Comparison of ENCODE assay signal across 34 cellular contexts in genomic region chr3:114572364-114573062, GRCh38.
"Had no signal": no experiment of that assay in that cellular context is flagged by ENCODE, and none has a peak within 500 bp of the region (broad histone marks: within the 10 kb centered on the region; RNA-seq: fewer than 3 reads in every experiment).

No MANE protein-coding gene starts in this region.

- H3K9me3 ChIP-seq: adrenal gland, breast epithelium, esophagus muscularis mucosa, gastrocnemius medialis had no signal

- H3K4me1 Mint-ChIP-seq: activated naive CD8-positive, alpha-beta T cell treated with anti-CD3 and anti-CD28 coated beads, Interleukin-2, amount 50 U/mL, for 24 hours had no signal

- ATAC-seq: activated CD4-positive, CD25-positive, alpha-beta regulatory T cell treated with anti-CD3 and anti-CD28 coated beads, Interleukin-2, amount 50 U/mL, for 24 hours; activated CD8-positive, alpha-beta T cell treated with anti-CD3 and anti-CD28 coated beads for 36 hours; activated naive CD8-positive, alpha-beta T cell treated with anti-CD3 and anti-CD28 coated beads, Interleukin-2, amount 50 U/mL, for 24 hours; activated T-cell treated with anti-CD3 and anti-CD28 coated beads, Interleukin-2, amount 50 U/mL, for 4 hours; effector memory CD8-positive, alpha-beta T cell; foreskin keratinocyte; gastrocnemius medialis had no signal

- DNase-seq: activated B cell treated with CpG ODN at 0.5 μM for 24 hours; activated CD4-positive, alpha-beta T cell treated with anti-CD3 and anti-CD28 coated beads for 48 hours; activated CD4-positive, alpha-beta T cell treated with anti-CD3 and anti-CD28 coated beads, Interleukin-2, amount 50 U/mL, for 1 hour; activated CD4-positive, alpha-beta T cell treated with anti-CD3 and anti-CD28 coated beads, Interleukin-2, amount 50 U/mL, for 48 hours; activated CD8-positive, alpha-beta memory T cell treated with anti-CD3 and anti-CD28 coated beads for 24 hours; activated CD8-positive, alpha-beta T cell treated with anti-CD3 and anti-CD28 coated beads for 36 hours; activated effector memory CD4-positive, alpha-beta T cell treated with anti-CD3 and anti-CD28 coated beads, Interleukin-2, amount 50 U/mL, for 16 hours; activated naive CD4-positive, alpha-beta T cell treated with anti-CD3 and anti-CD28 coated beads for 36 hours; activated naive CD8-positive, alpha-beta T cell treated with anti-CD3 and anti-CD28 coated beads for 36 hours; activated naive CD8-positive, alpha-beta T cell treated with anti-CD3 and anti-CD28 coated beads, Interleukin-2, amount 50 U/mL, for 24 hours; activated T-cell treated with anti-CD3 and anti-CD28 coated beads, Interleukin-2, amount 50 U/mL, for 4 hours; adrenal gland; amygdala; aorta; cortex of kidney; dermis blood vessel endothelial cell; effector CD4-positive, alpha-beta T cell; effector memory CD8-positive, alpha-beta T cell; erythroblast; foreskin keratinocyte; gastrocnemius medialis; glutamatergic neuron; T-helper 2 cell; T1000 had no signal

- H3K4me3 Mint-ChIP-seq: activated B cell treated with CpG ODN at 0.5 μM for 24 hours; activated CD8-positive, alpha-beta T cell treated with anti-CD3 and anti-CD28 coated beads for 36 hours; activated naive CD4-positive, alpha-beta T cell treated with anti-CD3 and anti-CD28 coated beads for 36 hours; activated naive CD4-positive, alpha-beta T cell treated with anti-CD3 and anti-CD28 coated beads, Interleukin-2, amount 50 U/mL, for 24 hours; activated naive CD8-positive, alpha-beta T cell treated with anti-CD3 and anti-CD28 coated beads for 36 hours; activated naive CD8-positive, alpha-beta T cell treated with anti-CD3 and anti-CD28 coated beads, Interleukin-2, amount 50 U/mL, for 24 hours; activated T-cell treated with anti-CD3 and anti-CD28 coated beads, Interleukin-2, amount 50 U/mL, for 4 hours; activated T-helper 1 cell treated with anti-CD3 and anti-CD28 coated beads, Interleukin-12 subunit alpha, Interleukin-12 subunit beta, Interleukin-2, Interleukin-4 antibody, amounts not matched to agents 30 ng/mL and 10 ng/mL and 1 ng/mL, durations not matched to agents 14 hours and 24 hours and 36 hours; brain; effector memory CD8-positive, alpha-beta T cell had no signal

- H3K4me3 ChIP-seq: adrenal gland, breast epithelium, cardiac muscle cell, esophagus muscularis mucosa, gastrocnemius medialis had no signal

- FAIRE-seq: colon had no signal

- H3K27me3 ChIP-seq: adrenal gland, breast epithelium, cardiac muscle cell, esophagus muscularis mucosa, foreskin keratinocyte, gastrocnemius medialis had no signal

- H3K4me1 ChIP-seq: breast epithelium had no signal

- H3K27ac Mint-ChIP-seq: activated B cell treated with CpG ODN at 0.5 μM for 24 hours; activated CD8-positive, alpha-beta T cell treated with anti-CD3 and anti-CD28 coated beads for 36 hours; activated naive CD4-positive, alpha-beta T cell treated with anti-CD3 and anti-CD28 coated beads for 36 hours; activated naive CD4-positive, alpha-beta T cell treated with anti-CD3 and anti-CD28 coated beads, Interleukin-2, amount 50 U/mL, for 24 hours; activated naive CD8-positive, alpha-beta T cell treated with anti-CD3 and anti-CD28 coated beads for 36 hours; activated naive CD8-positive, alpha-beta T cell treated with anti-CD3 and anti-CD28 coated beads, Interleukin-2, amount 50 U/mL, for 24 hours; activated T-helper 1 cell treated with anti-CD3 and anti-CD28 coated beads, Interleukin-12 subunit alpha, Interleukin-12 subunit beta, Interleukin-2, Interleukin-4 antibody, amounts not matched to agents 30 ng/mL and 10 ng/mL and 1 ng/mL, durations not matched to agents 14 hours and 24 hours and 36 hours; activated T-helper 2 cell treated with anti-CD3 and anti-CD28 coated beads, Interferon-gamma antibody, Interleukin-2, Interleukin-4, amounts not matched to agents 10 μg/mL and 5 μg/mL and 100 μg/mL, durations not matched to agents 14 hours and 24 hours and 36 hours; effector memory CD8-positive, alpha-beta T cell had no signal

- H3K36me3 ChIP-seq: adrenal gland, cardiac muscle cell, esophagus muscularis mucosa, gastrocnemius medialis, WERI-Rb-1 had no signal

- H3K9me3 Mint-ChIP-seq: activated B cell treated with CpG ODN at 0.5 μM for 24 hours; activated CD8-positive, alpha-beta T cell treated with anti-CD3 and anti-CD28 coated beads for 36 hours; activated naive CD4-positive, alpha-beta T cell treated with anti-CD3 and anti-CD28 coated beads for 36 hours; activated naive CD4-positive, alpha-beta T cell treated with anti-CD3 and anti-CD28 coated beads, Interleukin-2, amount 50 U/mL, for 24 hours; activated naive CD8-positive, alpha-beta T cell treated with anti-CD3 and anti-CD28 coated beads for 36 hours; activated naive CD8-positive, alpha-beta T cell treated with anti-CD3 and anti-CD28 coated beads, Interleukin-2, amount 50 U/mL, for 24 hours; activated T-cell treated with anti-CD3 and anti-CD28 coated beads, Interleukin-2, amount 50 U/mL, for 4 hours; activated T-helper 1 cell treated with anti-CD3 and anti-CD28 coated beads, Interleukin-12 subunit alpha, Interleukin-12 subunit beta, Interleukin-2, Interleukin-4 antibody, amounts not matched to agents 30 ng/mL and 10 ng/mL and 1 ng/mL, durations not matched to agents 14 hours and 24 hours and 36 hours; activated T-helper 2 cell treated with anti-CD3 and anti-CD28 coated beads, Interferon-gamma antibody, Interleukin-2, Interleukin-4, amounts not matched to agents 10 μg/mL and 5 μg/mL and 100 μg/mL, durations not matched to agents 14 hours and 24 hours and 36 hours; brain; effector memory CD8-positive, alpha-beta T cell had no signal

- H3K27ac ChIP-seq: adrenal gland, breast epithelium, cardiac muscle cell, esophagus muscularis mucosa, foreskin keratinocyte, WERI-Rb-1 had no signal

- H3K36me3 Mint-ChIP-seq: brain had no signal

- H3K27me3 Mint-ChIP-seq: activated B cell treated with CpG ODN at 0.5 μM for 24 hours; activated CD8-positive, alpha-beta T cell treated with anti-CD3 and anti-CD28 coated beads for 36 hours; activated naive CD4-positive, alpha-beta T cell treated with anti-CD3 and anti-CD28 coated beads, Interleukin-2, amount 50 U/mL, for 24 hours; activated naive CD8-positive, alpha-beta T cell treated with anti-CD3 and anti-CD28 coated beads for 36 hours; activated naive CD8-positive, alpha-beta T cell treated with anti-CD3 and anti-CD28 coated beads, Interleukin-2, amount 50 U/mL, for 24 hours; brain; effector memory CD8-positive, alpha-beta T cell had no signal
